11 cellular contexts compared by ENCODE assay signal in the genomic region with DNA sequence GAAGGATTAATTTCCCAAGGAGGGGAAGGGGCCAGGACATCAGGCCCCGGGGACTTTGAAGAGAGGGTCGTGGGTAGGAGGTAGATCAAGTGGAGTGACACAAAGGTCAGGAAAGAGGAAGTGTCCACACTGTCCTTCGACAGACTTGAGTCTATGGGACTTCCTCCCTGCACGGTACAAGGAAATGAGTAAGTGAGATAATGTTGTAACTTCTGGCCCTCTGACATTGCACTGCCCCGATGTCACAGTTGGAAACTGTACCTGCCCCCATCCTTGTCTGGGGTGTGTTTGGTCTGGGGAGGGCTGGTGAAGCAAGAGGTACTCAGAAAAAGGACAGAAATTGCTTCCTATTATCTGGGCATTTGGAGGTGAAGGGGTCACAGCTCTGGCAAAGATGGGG. TPM values are rescaled to one million over a fixed set of nuclear protein-coding genes. Genes with fewer than 3 reads are reported as not detected.
DNase-seq lines count a peak whose midpoint lies in the region; ATAC-seq and TF ChIP-seq lines count a peak whose summit lies in the region.
"Had no signal": no experiment of that assay in that cellular context is flagged by ENCODE, and none has a peak within 500 bp of the region (broad histone marks: within the 10 kb centered on the region; RNA-seq: fewer than 3 reads in every experiment).

No MANE protein-coding gene starts in this region.

- intact Hi-C loops in ascending aorta (cut with DNase I), result no loop called here
- intact Hi-C loops in testis (cut with DNase I; ENCODE audit: low total_unique reads), result no loop called here

- no peak overlapping the region for H2AFZ ChIP-seq in Karpas-422 (ENCODE audit: low read length)

- DNase-seq in Ammon's horn (ENCODE audit: low spot score) (peak; percentile 71), Karpas-422 (peak; percentile 42), ascending aorta (ENCODE audit: low spot score in 2 of 2) (peak; percentile 31 to 69), medulla oblongata (ENCODE audit: extremely low spot score) (peak; percentile 70), NCI-H446 treated with DMSO at 0.1 percent for 48 hours (lab: John Stamatoyannopoulos, UW) (no peak), testis (no peak), GM20000 (ENCODE audit: low spot score) (no peak)
- DNase-seq: DND-41; SK-N-SH; stimulated activated CD4-positive, alpha-beta T cell treated with anti-CD3 and anti-CD28 coated beads, Interleukin-12 subunit alpha, Interleukin-12 subunit beta, amount 100 ng/mL, for 4 hours had no signal

- H3K27me3 ChIP-seq in Karpas-422 (ENCODE audit: low read length) (no peaks in the 10 kb centered on the region), ascending aorta (no peaks in the 10 kb centered on the region), testis (no peaks in the 10 kb centered on the region)

- H3K36me3 ChIP-seq in Karpas-422 (ENCODE audit: insufficient read depth, low read length), result no peaks in the 10 kb centered on the region
- no peaks in the 10 kb centered on the region for H3K36me3 ChIP-seq in ascending aorta
- no peaks in the 10 kb centered on the region for H3K36me3 ChIP-seq in testis (ENCODE audit: low read depth, missing control alignments)

- H4K20me1 ChIP-seq in Karpas-422 (ENCODE audit: insufficient read depth, low read depth, low read length), result no peaks in the 10 kb centered on the region

- 53 to 84% methylated on average over 5 of the region's 5 CpGs for WGBS in testis, 2 donors

- no peak overlapping the region for H3K27ac ChIP-seq in Karpas-422 (ENCODE audit: low read length)
- H3K27ac ChIP-seq in ascending aorta, result peak overlapping the region in 1 of 2 donors; percentile 15
- H3K27ac ChIP-seq in testis, result no peak overlapping the region

- TF ChIP-seq POLR2A in testis (IDR thresholded peaks at IDR 0.05), result no peak

- no peak overlapping the region for H3K9ac ChIP-seq in Karpas-422 (ENCODE audit: low read length)
- H3K9ac ChIP-seq: SK-N-SH had no signal

- no peak overlapping the region for H3K4me3 ChIP-seq in Karpas-422 (ENCODE audit: low read length)
- H3K4me3 ChIP-seq in ascending aorta, result no peak overlapping the region
- H3K4me3 ChIP-seq in testis, result no peak overlapping the region

- ATAC-seq in GM19452 (IDR thresholded peaks at IDR 0.05; ENCODE audit: unreplicated experiment), result no peak

- H3K4me1 ChIP-seq in Karpas-422 (ENCODE audit: low read length) (no peaks in the 10 kb centered on the region), ascending aorta (no peaks in the 10 kb centered on the region), testis (no peaks in the 10 kb centered on the region)

- no peaks in the 10 kb centered on the region for H3K79me2 ChIP-seq in Karpas-422 (ENCODE audit: low read length)

- TF ChIP-seq CTCF in ascending aorta (IDR thresholded peaks at IDR 0.05) (no peak), testis (IDR thresholded peaks at IDR 0.05) (no peak), GM20000 (IDR thresholded peaks at IDR 0.05; ENCODE audit: extremely low read depth, missing control alignments) (no peak)

- no peak overlapping the region for H3K4me2 ChIP-seq in Karpas-422 (ENCODE audit: low read depth, low read length, poor library complexity, severe bottlenecking)
- H3K4me2 ChIP-seq: SK-N-SH had no signal

- no peaks in the 10 kb centered on the region for H3K9me2 ChIP-seq in Karpas-422 (replicated peaks; ENCODE audit: insufficient read depth, low read length)
- H3K9me2 ChIP-seq: SK-N-SH had no signal

- no peaks in the 10 kb centered on the region for H3K9me3 ChIP-seq in Karpas-422 (ENCODE audit: low read length)
- H3K9me3 ChIP-seq in ascending aorta, result no peaks in the 10 kb centered on the region
- H3K9me3 ChIP-seq in testis, result no peaks in the 10 kb centered on the region
- H3K9me3 ChIP-seq: SK-N-SH had no signal

RNA-seq across cellular contexts. Expression of a gene that starts 22.2 kb away (rescaled TPM):
- total RNA-seq in Karpas-422 (2014; rRNA removed; shearing (Covaris generic); ENCODE audit: low replicate concordance), result 314 and 512 TPM in 2 replicates
- total RNA-seq in ascending aorta (5.7 TPM), testis (1 to 10 TPM; 2.5 to 7.3 TPM)
- polyA plus RNA-seq in testis (ENCODE audit: insufficient read depth, low read depth, low replicate concordance), result 13.4 TPM

Comparison
In these comparisons a context has a peak if more than half of its experiments do, and no peak if none do; other contexts are left out.
1. DNase-seq: peak in Ammon's horn (single experiment), Karpas-422 (single experiment), ascending aorta (2 of 2) and medulla oblongata (single experiment); none in NCI-H446 treated with DMSO at 0.1 percent for 48 hours (single experiment), testis (single experiment) and GM20000 (single experiment).
2. RNA of a gene that starts 22.2 kb away (total RNA-seq): 314 to 512 TPM in Karpas-422; 2.5 to 7.3 TPM in testis and 5.7 TPM in ascending aorta (single experiment); every median in the first group is over 10 times any median in the second.